1 cellular context compared by ENCODE assay signal in the genomic region with DNA sequence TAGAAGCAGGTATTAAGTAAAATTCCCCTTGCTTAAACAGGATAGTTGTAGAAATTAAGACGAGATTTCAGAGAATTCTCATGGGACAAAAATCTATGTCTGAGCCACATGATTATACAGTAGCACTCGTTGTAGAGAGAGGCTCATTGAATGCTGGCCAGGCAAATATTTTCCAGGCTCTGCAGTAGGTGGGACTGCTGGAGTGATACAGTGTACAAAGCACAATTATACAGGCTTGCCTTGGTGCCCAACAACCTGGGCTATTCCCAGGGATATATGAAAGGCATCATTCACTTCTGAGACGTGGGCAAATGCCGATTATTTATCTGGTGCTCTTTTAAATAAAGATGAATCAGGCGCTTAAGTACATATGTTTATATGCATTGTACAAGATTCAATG.
TF ChIP-seq lines count a peak whose summit lies in the region.

No MANE protein-coding gene starts in this region.

TF ChIP-seq in SK-N-SH, 30 proteins besides CTCF, POLR2A, EP300 and RAD21 (continued from another document):
- no peak for TF ChIP-seq REST (IDR thresholded peaks at IDR 0.05; ENCODE audit: low read depth, low read length)
- TF ChIP-seq RCOR1 (IDR thresholded peaks at IDR 0.05; ENCODE audit: low read length): no peak
- TF ChIP-seq NFIC (IDR thresholded peaks at IDR 0.05; ENCODE audit: borderline replicate concordance): no peak
- no peak for TF ChIP-seq SIN3A (IDR thresholded peaks at IDR 0.05; ENCODE audit: borderline replicate concordance, low read depth, low read length)
- TF ChIP-seq GATA2 (CRISPR knock-in tag; IDR thresholded peaks at IDR 0.05): no peak
